In genomic region chr7:80707318-80707717, GRCh38 we compare ENCODE assay signal across 18 cellular contexts.
"Had no signal": no experiment of that assay in that cellular context is flagged by ENCODE, and none has a peak within 500 bp of the region (broad histone marks: within the 10 kb centered on the region; RNA-seq: fewer than 3 reads in every experiment).

No MANE protein-coding gene starts in this region.

- H3K27me3 Mint-ChIP-seq: activated CD4-positive, alpha-beta memory T cell treated with anti-CD3 and anti-CD28 coated beads, Interleukin-2, amount 10 ng/mL, durations not matched to agents 7 days and 5 days; activated CD4-positive, alpha-beta T cell treated with anti-CD3 and anti-CD28 coated beads for 36 hours; activated CD8-positive, alpha-beta memory T cell treated with anti-CD3 and anti-CD28 coated beads, Interleukin-2, amount 10 ng/mL, durations not matched to agents 7 days and 5 days; central memory CD8-positive, alpha-beta T cell had no signal

- H3K36me3 Mint-ChIP-seq: activated CD8-positive, alpha-beta memory T cell treated with anti-CD3 and anti-CD28 coated beads, Interleukin-2, amount 10 ng/mL, durations not matched to agents 7 days and 5 days; natural killer cell had no signal

- H3K79me2 ChIP-seq: hepatocyte, parathyroid adenoma had no signal

- H3K9me3 Mint-ChIP-seq: activated CD4-positive, alpha-beta memory T cell treated with anti-CD3 and anti-CD28 coated beads, Interleukin-2, amount 10 ng/mL, durations not matched to agents 7 days and 5 days; T-helper 2 cell treated with Interferon-gamma antibody and Interleukin-4, amounts not matched to agents 5 μg/mL and 100 μg/mL, for 36 hours had no signal

- H3K9me3 ChIP-seq: lower lobe of right lung, thyroid gland had no signal

- H3K27me3 ChIP-seq: brain microvascular endothelial cell, hepatocyte, thyroid gland had no signal

- ATAC-seq: activated CD4-positive, alpha-beta T cell treated with anti-CD3 and anti-CD28 coated beads for 36 hours; activated CD8-positive, alpha-beta memory T cell treated with anti-CD3 and anti-CD28 coated beads, Interleukin-2, amount 10 ng/mL, durations not matched to agents 7 days and 5 days; sciatic nerve; WTC11 had no signal

- DNase-seq: activated CD4-positive, alpha-beta memory T cell treated with anti-CD3 and anti-CD28 coated beads, Interleukin-2, amount 10 ng/mL, durations not matched to agents 7 days and 5 days; activated CD4-positive, alpha-beta T cell treated with anti-CD3 and anti-CD28 coated beads for 36 hours; activated CD8-positive, alpha-beta memory T cell treated with anti-CD3 and anti-CD28 coated beads, Interleukin-2, amount 10 ng/mL, durations not matched to agents 7 days and 5 days; activated naive CD4-positive, alpha-beta T cell; brain microvascular endothelial cell; islet precursor cell; lower lobe of right lung; natural killer cell; stimulated activated naive CD4-positive, alpha-beta T cell treated with Interleukin-2 at 50 U/mL for 16 hours; thyroid gland had no signal

- H3K4me1 Mint-ChIP-seq: activated CD4-positive, alpha-beta memory T cell treated with anti-CD3 and anti-CD28 coated beads, Interleukin-2, amount 10 ng/mL, durations not matched to agents 7 days and 5 days; activated CD4-positive, alpha-beta T cell treated with anti-CD3 and anti-CD28 coated beads for 36 hours; activated CD8-positive, alpha-beta memory T cell treated with anti-CD3 and anti-CD28 coated beads, Interleukin-2, amount 10 ng/mL, durations not matched to agents 7 days and 5 days; central memory CD8-positive, alpha-beta T cell; natural killer cell had no signal

- H2AFZ ChIP-seq: hepatocyte, parathyroid adenoma had no signal

- H3K4me3 ChIP-seq: coronary artery, hepatocyte, lower lobe of right lung, thyroid gland had no signal

- H3K4me2 ChIP-seq: hepatocyte had no signal

- H3K4me3 Mint-ChIP-seq: activated CD4-positive, alpha-beta memory T cell treated with anti-CD3 and anti-CD28 coated beads, Interleukin-2, amount 10 ng/mL, durations not matched to agents 7 days and 5 days; activated CD4-positive, alpha-beta T cell treated with anti-CD3 and anti-CD28 coated beads for 36 hours; activated CD8-positive, alpha-beta memory T cell treated with anti-CD3 and anti-CD28 coated beads, Interleukin-2, amount 10 ng/mL, durations not matched to agents 7 days and 5 days; central memory CD8-positive, alpha-beta T cell; natural killer cell; T-helper 2 cell treated with Interferon-gamma antibody and Interleukin-4, amounts not matched to agents 5 μg/mL and 100 μg/mL, for 36 hours; WTC11 had no signal

- FAIRE-seq: TTC549 had no signal

- H3K27ac ChIP-seq: brain microvascular endothelial cell, coronary artery, hepatocyte, lower lobe of right lung, parathyroid adenoma, thyroid gland had no signal

- H3K27ac Mint-ChIP-seq: activated CD4-positive, alpha-beta memory T cell treated with anti-CD3 and anti-CD28 coated beads, Interleukin-2, amount 10 ng/mL, durations not matched to agents 7 days and 5 days; activated CD4-positive, alpha-beta T cell treated with anti-CD3 and anti-CD28 coated beads for 36 hours; activated CD8-positive, alpha-beta memory T cell treated with anti-CD3 and anti-CD28 coated beads, Interleukin-2, amount 10 ng/mL, durations not matched to agents 7 days and 5 days; natural killer cell; T-helper 2 cell treated with Interferon-gamma antibody and Interleukin-4, amounts not matched to agents 5 μg/mL and 100 μg/mL, for 36 hours; WTC11 had no signal

- H3K4me1 ChIP-seq: lower lobe of right lung, parathyroid adenoma, thyroid gland had no signal

- H3K9ac ChIP-seq: parathyroid adenoma had no signal

- H3K36me3 ChIP-seq: brain microvascular endothelial cell, lower lobe of right lung, thyroid gland had no signal
